ENCODE assay signal across 1 cellular context in the genomic region with DNA sequence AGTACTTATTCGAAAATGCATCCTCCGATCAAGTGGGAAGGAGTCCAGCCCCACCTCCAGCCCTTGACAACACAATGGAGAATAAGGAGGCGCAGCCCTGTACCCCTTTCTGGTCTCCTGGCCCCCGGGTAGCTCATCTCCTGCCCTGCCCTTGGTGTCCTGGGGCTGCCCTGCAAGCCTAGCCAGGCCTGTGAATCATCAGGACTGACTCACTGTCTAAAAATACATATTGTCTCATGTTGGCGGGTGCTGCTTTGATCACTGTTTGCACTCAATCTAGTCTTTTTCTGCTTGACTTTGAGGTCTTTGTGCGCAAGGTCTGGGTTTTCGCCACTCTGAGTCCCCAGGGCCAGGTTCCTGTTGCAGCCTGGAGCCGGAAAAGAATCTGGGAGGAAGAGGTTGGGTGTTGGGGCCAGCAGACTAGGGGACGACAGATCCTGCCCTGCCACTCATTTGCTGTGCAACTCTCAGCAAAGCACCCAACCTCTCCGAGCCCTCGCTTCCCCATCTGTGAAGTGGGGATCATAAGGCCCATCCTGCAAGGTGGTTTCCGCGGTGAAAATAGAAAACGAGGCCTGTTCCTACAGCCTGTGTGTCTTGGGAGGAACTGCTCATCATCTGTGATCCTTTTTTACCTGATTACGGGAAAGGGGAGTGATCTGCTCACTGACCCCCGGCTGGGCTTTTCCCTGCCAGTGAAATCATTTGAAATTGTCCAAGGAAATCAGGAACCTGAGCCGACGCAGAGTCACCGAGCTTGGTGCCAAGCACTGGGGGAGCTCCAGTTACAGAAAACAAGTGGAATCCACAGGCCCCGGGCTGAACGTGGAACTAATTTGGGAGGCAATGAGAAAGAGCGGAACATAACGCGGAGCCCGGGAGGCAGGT.
TF ChIP-seq lines count a peak whose summit lies in the region.

No MANE protein-coding gene starts in this region.

TF ChIP-seq in HepG2, 621 proteins besides CTCF, POLR2A, EP300 and RAD21 (continued from another document and continues in another):
- TF ChIP-seq, protein P1, sequence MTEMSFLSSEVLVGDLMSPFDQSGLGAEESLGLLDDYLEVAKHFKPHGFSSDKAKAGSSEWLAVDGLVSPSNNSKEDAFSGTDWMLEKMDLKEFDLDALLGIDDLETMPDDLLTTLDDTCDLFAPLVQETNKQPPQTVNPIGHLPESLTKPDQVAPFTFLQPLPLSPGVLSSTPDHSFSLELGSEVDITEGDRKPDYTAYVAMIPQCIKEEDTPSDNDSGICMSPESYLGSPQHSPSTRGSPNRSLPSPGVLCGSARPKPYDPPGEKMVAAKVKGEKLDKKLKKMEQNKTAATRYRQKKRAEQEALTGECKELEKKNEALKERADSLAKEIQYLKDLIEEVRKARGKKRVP (CRISPR knock-in tag; IDR thresholded peaks at IDR 0.05) = 0 out of 4 replicates have a peak, but pooled peaks of 1 of the 2 experiments have one; percentile 14
- TF ChIP-seq ZSCAN25 (CRISPR knock-in tag; IDR thresholded peaks at IDR 0.05) (peak; percentile 80), ZBTB33 (CRISPR knock-in tag; IDR thresholded peaks at IDR 0.05) (peak; percentile 77; the same call in 1 of the 2 replicates), NCOR1 (IDR thresholded peaks at IDR 0.05; ENCODE audit: borderline replicate concordance, low read length) (peak; percentile 87), KAT2B (IDR thresholded peaks at IDR 0.05; ENCODE audit: borderline replicate concordance, low read depth, low read length) (no peak), ZNF790 (CRISPR knock-in tag; IDR thresholded peaks at IDR 0.05; ENCODE audit: borderline replicate concordance) (no peak), FOXO4 (CRISPR knock-in tag; conservative IDR thresholded peaks at IDR 0.05) (no peak), ZBTB38 (CRISPR knock-in tag; IDR thresholded peaks at IDR 0.05) (peak; percentile 93; the same call in 1 of the 2 replicates), RCOR2 (CRISPR knock-in tag; IDR thresholded peaks at IDR 0.05) (peak; percentile 99), PAF1 (CRISPR knock-in tag; IDR thresholded peaks at IDR 0.05) (no peak), STAT5B (CRISPR knock-in tag; IDR thresholded peaks at IDR 0.05) (no peak), ZNF616 (CRISPR knock-in tag; IDR thresholded peaks at IDR 0.05; ENCODE audit: low read depth) (peak; percentile 51; the same call in 1 of the 2 replicates), KLF15 (CRISPR knock-in tag; IDR thresholded peaks at IDR 0.05; ENCODE audit: borderline replicate concordance) (no peak), TOE1 (CRISPR knock-in tag; IDR thresholded peaks at IDR 0.05) (no peak), PHF20 (CRISPR knock-in tag; IDR thresholded peaks at IDR 0.05) (peak; percentile 56; the same call in 1 of the 2 replicates), FOXM1 (CRISPR knock-in tag; IDR thresholded peaks at IDR 0.05) (no peak), ZXDC (CRISPR knock-in tag; IDR thresholded peaks at IDR 0.05) (peak; percentile 22), BRD4 (CRISPR knock-in tag; IDR thresholded peaks at IDR 0.05) (peak; percentile 49; the same call in 1 of the 2 replicates), THYN1 (CRISPR knock-in tag; IDR thresholded peaks at IDR 0.05; ENCODE audit: borderline replicate concordance, low read depth) (no peak), SKI (IDR thresholded peaks at IDR 0.05; ENCODE audit: partially characterized antibody) (peak; percentile 95), ZNF737 (CRISPR knock-in tag; IDR thresholded peaks at IDR 0.05; ENCODE audit: borderline replicate concordance) (no peak), EEA1 (CRISPR knock-in tag; IDR thresholded peaks at IDR 0.05; ENCODE audit: borderline replicate concordance) (no peak), PAX8 (CRISPR knock-in tag; IDR thresholded peaks at IDR 0.05; ENCODE audit: borderline replicate concordance) (no peak; the same call in 1 of the 2 replicates), HOXA7 (CRISPR knock-in tag; IDR thresholded peaks at IDR 0.05) (no peak), KAT8 (CRISPR knock-in tag; IDR thresholded peaks at IDR 0.05) (peak; percentile 84), PCBP2 (optimal IDR thresholded peaks at IDR 0.05; ENCODE audit: low read depth, low read length, poor library complexity, severe bottlenecking) (no peak), SOX13 (IDR thresholded peaks at IDR 0.05) (peak; percentile 79; the same call in 1 of the 2 replicates), SOX13 (CRISPR knock-in tag; conservative IDR thresholded peaks at IDR 0.05 in 1 of 2, IDR thresholded peaks at IDR 0.05 in 1 of 2) (peak in 1 of 2 experiments; percentile 94; a peak in 2 of 4 replicates), ZNF546 (CRISPR knock-in tag; conservative IDR thresholded peaks at IDR 0.05) (0 out of 2 replicates have a peak, but pooled peaks have one; percentile 59), ZFP36 (IDR thresholded peaks at IDR 0.05; ENCODE audit: borderline replicate concordance, low read depth, low read length, partially characterized antibody) (peak; percentile 97), ZFP91 (CRISPR knock-in tag; IDR thresholded peaks at IDR 0.05; ENCODE audit: borderline replicate concordance) (peak; percentile 87; the same call in 1 of the 2 replicates), GATAD1 (CRISPR knock-in tag; IDR thresholded peaks at IDR 0.05) (no peak; the same call in 1 of the 2 replicates), ARNT2 (CRISPR knock-in tag; IDR thresholded peaks at IDR 0.05; ENCODE audit: low read depth) (peak; percentile 91), TARDBP (CRISPR knock-in tag; IDR thresholded peaks at IDR 0.05) (peak; percentile 94), SMAD1 (CRISPR knock-in tag; IDR thresholded peaks at IDR 0.05; ENCODE audit: borderline replicate concordance, low read depth) (no peak), MXI1 (IDR thresholded peaks at IDR 0.05; ENCODE audit: borderline replicate concordance, low read depth, low read length) (peak; percentile 59; the same call in 1 of the 3 replicates), HHEX (CRISPR knock-in tag; IDR thresholded peaks at IDR 0.05) (0 out of 2 replicates have a peak, but pooled peaks have one; percentile 34), ZFP1 (CRISPR knock-in tag; IDR thresholded peaks at IDR 0.05) (peak; percentile 69; the same call in 1 of the 2 replicates), YY1 (IDR thresholded peaks at IDR 0.05; ENCODE audit: insufficient read depth, insufficient replicate concordance, low read depth, low read length) (no peak), PHF21A (CRISPR knock-in tag; IDR thresholded peaks at IDR 0.05) (peak; percentile 99), NR2F6 (IDR thresholded peaks at IDR 0.05) (peak; percentile 80), NR2F6 (CRISPR knock-in tag; IDR thresholded peaks at IDR 0.05) (peak; percentile 89), ATF1 (CRISPR knock-in tag; IDR thresholded peaks at IDR 0.05) (no peak), ZNF740 (CRISPR knock-in tag; IDR thresholded peaks at IDR 0.05) (no peak; the same call in 1 of the 2 replicates), ZNF709 (CRISPR knock-in tag; IDR thresholded peaks at IDR 0.05) (peak; percentile 19; the same call in 1 of the 2 replicates), HOXA9 (CRISPR knock-in tag; IDR thresholded peaks at IDR 0.05; ENCODE audit: borderline replicate concordance) (no peak), NFIB (CRISPR knock-in tag; IDR thresholded peaks at IDR 0.05; ENCODE audit: borderline replicate concordance) (no peak), CCDC6 (CRISPR knock-in tag; IDR thresholded peaks at IDR 0.05) (peak; percentile 89; the same call in 1 of the 2 replicates), ZKSCAN8 (CRISPR knock-in tag; IDR thresholded peaks at IDR 0.05; ENCODE audit: borderline replicate concordance) (no peak; the same call in none of the 2 replicates)
- TF ChIP-seq, protein P2, sequence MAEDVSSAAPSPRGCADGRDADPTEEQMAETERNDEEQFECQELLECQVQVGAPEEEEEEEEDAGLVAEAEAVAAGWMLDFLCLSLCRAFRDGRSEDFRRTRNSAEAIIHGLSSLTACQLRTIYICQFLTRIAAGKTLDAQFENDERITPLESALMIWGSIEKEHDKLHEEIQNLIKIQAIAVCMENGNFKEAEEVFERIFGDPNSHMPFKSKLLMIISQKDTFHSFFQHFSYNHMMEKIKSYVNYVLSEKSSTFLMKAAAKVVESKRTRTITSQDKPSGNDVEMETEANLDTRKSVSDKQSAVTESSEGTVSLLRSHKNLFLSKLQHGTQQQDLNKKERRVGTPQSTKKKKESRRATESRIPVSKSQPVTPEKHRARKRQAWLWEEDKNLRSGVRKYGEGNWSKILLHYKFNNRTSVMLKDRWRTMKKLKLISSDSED (CRISPR knock-in tag; IDR thresholded peaks at IDR 0.05) = no peak
- TF ChIP-seq, protein P3, sequence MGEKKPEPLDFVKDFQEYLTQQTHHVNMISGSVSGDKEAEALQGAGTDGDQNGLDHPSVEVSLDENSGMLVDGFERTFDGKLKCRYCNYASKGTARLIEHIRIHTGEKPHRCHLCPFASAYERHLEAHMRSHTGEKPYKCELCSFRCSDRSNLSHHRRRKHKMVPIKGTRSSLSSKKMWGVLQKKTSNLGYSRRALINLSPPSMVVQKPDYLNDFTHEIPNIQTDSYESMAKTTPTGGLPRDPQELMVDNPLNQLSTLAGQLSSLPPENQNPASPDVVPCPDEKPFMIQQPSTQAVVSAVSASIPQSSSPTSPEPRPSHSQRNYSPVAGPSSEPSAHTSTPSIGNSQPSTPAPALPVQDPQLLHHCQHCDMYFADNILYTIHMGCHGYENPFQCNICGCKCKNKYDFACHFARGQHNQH (CRISPR knock-in tag; IDR thresholded peaks at IDR 0.05) = peak; percentile 96
- TF ChIP-seq, protein P4, sequence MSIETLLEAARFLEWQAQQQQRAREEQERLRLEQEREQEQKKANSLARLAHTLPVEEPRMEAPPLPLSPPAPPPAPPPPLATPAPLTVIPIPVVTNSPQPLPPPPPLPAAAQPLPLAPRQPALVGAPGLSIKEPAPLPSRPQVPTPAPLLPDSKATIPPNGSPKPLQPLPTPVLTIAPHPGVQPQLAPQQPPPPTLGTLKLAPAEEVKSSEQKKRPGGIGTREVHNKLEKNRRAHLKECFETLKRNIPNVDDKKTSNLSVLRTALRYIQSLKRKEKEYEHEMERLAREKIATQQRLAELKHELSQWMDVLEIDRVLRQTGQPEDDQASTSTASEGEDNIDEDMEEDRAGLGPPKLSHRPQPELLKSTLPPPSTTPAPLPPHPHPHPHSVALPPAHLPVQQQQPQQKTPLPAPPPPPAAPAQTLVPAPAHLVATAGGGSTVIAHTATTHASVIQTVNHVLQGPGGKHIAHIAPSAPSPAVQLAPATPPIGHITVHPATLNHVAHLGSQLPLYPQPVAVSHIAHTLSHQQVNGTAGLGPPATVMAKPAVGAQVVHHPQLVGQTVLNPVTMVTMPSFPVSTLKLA (IDR thresholded peaks at IDR 0.05) = 0 out of 2 replicates have a peak, but pooled peaks have one; percentile 17
